ENCODE assay signal across 2 cellular contexts in the genomic region with DNA sequence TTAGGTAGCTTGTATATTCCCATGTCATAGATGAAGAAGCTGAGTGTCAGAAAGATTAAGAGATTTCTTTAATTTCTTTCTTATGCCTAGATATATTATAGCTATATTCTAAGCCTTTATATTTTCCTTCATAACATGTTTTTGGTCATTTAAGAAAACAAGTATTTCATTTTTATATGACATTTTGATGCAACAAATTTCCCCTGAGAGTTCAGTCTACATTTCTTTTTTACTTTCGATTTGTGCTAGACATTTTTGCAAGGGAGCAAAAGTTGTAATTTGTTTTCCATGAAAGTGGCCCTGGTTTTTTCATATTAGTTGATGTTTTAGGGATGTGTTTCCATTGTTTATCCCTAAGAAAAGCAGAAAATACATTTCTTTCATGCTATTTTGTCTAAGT.
TF ChIP-seq lines count a peak whose summit lies in the region.

No MANE protein-coding gene starts in this region.

TF ChIP-seq in IMR-90, 13 proteins besides CTCF, POLR2A, EP300 and RAD21:
- TF ChIP-seq MAZ (IDR thresholded peaks at IDR 0.05; ENCODE audit: borderline replicate concordance, low read depth, low read length) (no peak), RCOR1 (IDR thresholded peaks at IDR 0.05; ENCODE audit: insufficient replicate concordance, low read length) (no peak), BHLHE40 (IDR thresholded peaks at IDR 0.05; ENCODE audit: low read depth, low read length) (no peak), CHD1 (IDR thresholded peaks at IDR 0.05; ENCODE audit: low read depth, low read length) (no peak), MXI1 (IDR thresholded peaks at IDR 0.05; ENCODE audit: borderline replicate concordance, low read depth, low read length) (no peak), SMC3 (IDR thresholded peaks at IDR 0.05; ENCODE audit: low read depth, low read length) (no peak), CEBPB (IDR thresholded peaks at IDR 0.05; ENCODE audit: low read depth, low read length) (no peak), MAFK (IDR thresholded peaks at IDR 0.05; ENCODE audit: low read depth, low read length) (no peak), RFX5 (IDR thresholded peaks at IDR 0.05; ENCODE audit: low read depth, low read length) (no peak), USF2 (IDR thresholded peaks at IDR 0.05; ENCODE audit: low read depth, low read length) (no peak), NFE2L2 (IDR thresholded peaks at IDR 0.05; ENCODE audit: low read depth, low read length) (no peak), FOS (IDR thresholded peaks at IDR 0.05; ENCODE audit: low read depth, low read length) (no peak)
- TF ChIP-seq, protein P1, sequence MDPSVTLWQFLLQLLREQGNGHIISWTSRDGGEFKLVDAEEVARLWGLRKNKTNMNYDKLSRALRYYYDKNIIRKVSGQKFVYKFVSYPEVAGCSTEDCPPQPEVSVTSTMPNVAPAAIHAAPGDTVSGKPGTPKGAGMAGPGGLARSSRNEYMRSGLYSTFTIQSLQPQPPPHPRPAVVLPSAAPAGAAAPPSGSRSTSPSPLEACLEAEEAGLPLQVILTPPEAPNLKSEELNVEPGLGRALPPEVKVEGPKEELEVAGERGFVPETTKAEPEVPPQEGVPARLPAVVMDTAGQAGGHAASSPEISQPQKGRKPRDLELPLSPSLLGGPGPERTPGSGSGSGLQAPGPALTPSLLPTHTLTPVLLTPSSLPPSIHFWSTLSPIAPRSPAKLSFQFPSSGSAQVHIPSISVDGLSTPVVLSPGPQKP (IDR thresholded peaks at IDR 0.05; ENCODE audit: borderline replicate concordance, low read depth, low read length): no peak

TF ChIP-seq in endothelial cell of umbilical vein, 7 proteins besides CTCF, POLR2A, EP300 and RAD21:
- TF ChIP-seq EZH2 (IDR thresholded peaks at IDR 0.05; ENCODE audit: borderline replicate concordance, low read depth, low read length, severe bottlenecking): no peak
TF ChIP-seq in endothelial cell of umbilical vein: peak in this region for 0.
